9 cellular contexts compared by ENCODE assay signal in the genomic region with DNA sequence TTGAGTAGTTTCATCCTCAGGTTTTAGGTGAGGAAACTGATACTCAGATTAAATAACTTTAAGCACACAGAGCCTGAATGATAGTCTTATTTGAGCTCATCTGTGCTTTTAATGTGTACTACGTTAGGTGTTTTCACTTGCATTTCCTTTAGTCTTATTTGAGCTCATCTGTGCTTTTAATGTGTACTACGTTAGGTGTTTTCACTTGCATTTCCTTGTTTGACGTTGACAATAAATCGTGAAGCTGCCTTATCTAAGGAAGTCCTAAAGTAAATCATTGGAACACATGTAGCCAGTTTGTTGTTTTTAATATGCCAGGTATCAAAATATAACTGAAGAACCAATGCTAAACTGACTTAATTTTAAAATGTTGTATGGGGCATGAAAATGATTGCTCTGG. TPM values are rescaled to one million over a fixed set of nuclear protein-coding genes. Genes with fewer than 3 reads are reported as not detected.
A peak's percentile ranks its signal among the peaks of the same experiment; 100 is the strongest.
DNase-seq lines count a peak whose midpoint lies in the region; ATAC-seq, FAIRE-seq and TF ChIP-seq lines count a peak whose summit lies in the region.
"Had no signal": no experiment of that assay in that cellular context is flagged by ENCODE, and none has a peak within 500 bp of the region (broad histone marks: within the 10 kb centered on the region; RNA-seq: fewer than 3 reads in every experiment).

No MANE protein-coding gene starts in this region.

- H3K4me3 ChIP-seq in astrocyte (ENCODE audit: insufficient read depth, low read depth, low read length) = peak overlapping the region; percentile 90
- peak overlapping the region; percentile 72 to 78 (median 78) for H3K4me3 ChIP-seq in right lobe of liver

- H3K4me3 Mint-ChIP-seq in activated naive CD4-positive, alpha-beta T cell treated with anti-CD3 and anti-CD28 coated beads, Interleukin-2, amount 50 U/mL, for 24 hours = peak overlapping the region; percentile 90
- H3K4me3 Mint-ChIP-seq in astrocyte (ENCODE audit: unreplicated experiment) (peak overlapping the region; percentile 96), type B pancreatic cell (peak overlapping the region; percentile 87)

- H3K4me1 Mint-ChIP-seq in activated naive CD4-positive, alpha-beta T cell treated with anti-CD3 and anti-CD28 coated beads, Interleukin-2, amount 50 U/mL, for 24 hours = peaks cover 52% of the 10 kb centered on the region
- H3K4me1 Mint-ChIP-seq in astrocyte (ENCODE audit: low read depth, unreplicated experiment) (peaks cover 38% of the 10 kb centered on the region), type B pancreatic cell (ENCODE audit: unreplicated experiment) (peaks cover 52% of the 10 kb centered on the region)

- WGBS in right lobe of liver (ENCODE audit: insufficient coverage, low coverage, low lambda C conversion rate, missing lambda C conversion rate) = 1% methylated on average over 4 of the region's 4 CpGs

- TF ChIP-seq CTCF in astrocyte (IDR thresholded peaks at IDR 0.05; ENCODE audit: insufficient read depth, low read depth, low read length) (no peak), right lobe of liver (IDR thresholded peaks at IDR 0.05) (no peak), type B pancreatic cell (conservative IDR thresholded peaks at IDR 0.05) (no peak)

- ATAC-seq in right lobe of liver (peak in 1 of 4 donors; percentile 2), HG02840 (IDR thresholded peaks at IDR 0.05; ENCODE audit: low FRiP score, unreplicated experiment) (no peak)

- no peak overlapping the region for H2AFZ ChIP-seq in astrocyte (ENCODE audit: low read depth, low read length)

- peak overlapping the region; percentile 88 for H3K4me2 ChIP-seq in astrocyte (ENCODE audit: low read length)

- H3K4me1 ChIP-seq in astrocyte (ENCODE audit: insufficient read depth, low read length) (peaks cover 32% of the 10 kb centered on the region), right lobe of liver (peaks cover 0 to 48% (median 6%) of the 10 kb centered on the region in 4 donors)

- H3K27ac ChIP-seq in astrocyte (ENCODE audit: low read depth, low read length) = peak overlapping the region; percentile 98
- H3K27ac ChIP-seq in right lobe of liver = peak overlapping the region; percentile 91 to 98 (median 96)

- H3K27me3 ChIP-seq in astrocyte (ENCODE audit: insufficient read depth, low read length) (no peaks in the 10 kb centered on the region), right lobe of liver (no peaks in the 10 kb centered on the region)

- peak overlapping the region; percentile 100 for H3K9ac ChIP-seq in astrocyte (ENCODE audit: low read length)

- DNase-seq in activated naive CD4-positive, alpha-beta T cell treated with anti-CD3 and anti-CD28 coated beads, Interleukin-2, amount 50 U/mL, for 16 hours = no peak
- DNase-seq in astrocyte (ENCODE audit: low read depth) = no peak
- no peak for DNase-seq in right lobe of liver
- no peak for DNase-seq in type B pancreatic cell (ENCODE audit: extremely low spot score, unreplicated experiment)
- DNase-seq in activated CD4-positive, alpha-beta T cell treated with anti-CD3 and anti-CD28 coated beads, Interleukin-2, amount 50 U/mL, for 48 hours = no peak
- DNase-seq in DMS153 treated with DMSO at 0.1 percent for 48 hours (lab: John Stamatoyannopoulos, UW; ENCODE audit: unreplicated experiment) = no peak
- DNase-seq: NCI-H1417 treated with DMSO at 0.1 percent for 48 hours had no signal

- peak overlapping the region; percentile 99 for H3K27ac Mint-ChIP-seq in activated naive CD4-positive, alpha-beta T cell treated with anti-CD3 and anti-CD28 coated beads, Interleukin-2, amount 50 U/mL, for 24 hours
- H3K27ac Mint-ChIP-seq in astrocyte (ENCODE audit: unreplicated experiment) (peak overlapping the region; percentile 96), type B pancreatic cell (peak overlapping the region; percentile 90)

- peaks cover 57% of the 10 kb centered on the region for H4K20me1 ChIP-seq in astrocyte (ENCODE audit: insufficient read depth, low read length)

- H3K27me3 Mint-ChIP-seq in activated naive CD4-positive, alpha-beta T cell treated with anti-CD3 and anti-CD28 coated beads, Interleukin-2, amount 50 U/mL, for 24 hours = no peaks in the 10 kb centered on the region
- no peaks in the 10 kb centered on the region for H3K27me3 Mint-ChIP-seq in astrocyte (ENCODE audit: low read depth, unreplicated experiment)
- H3K27me3 Mint-ChIP-seq in type B pancreatic cell = no peaks in the 10 kb centered on the region

- no peak for TF ChIP-seq POLR2A in right lobe of liver (IDR thresholded peaks at IDR 0.05)

- H3K36me3 ChIP-seq in astrocyte (ENCODE audit: insufficient read depth, low read length) (no peaks in the 10 kb centered on the region), right lobe of liver (no peaks in the 10 kb centered on the region)

- intact Hi-C loops in right lobe of liver (cut with DNase I) = no loop called here

- peaks cover 20% of the 10 kb centered on the region for H3K36me3 Mint-ChIP-seq in activated naive CD4-positive, alpha-beta T cell treated with anti-CD3 and anti-CD28 coated beads, Interleukin-2, amount 50 U/mL, for 24 hours
- peaks cover 3% of the 10 kb centered on the region for H3K36me3 Mint-ChIP-seq in astrocyte (ENCODE audit: low read depth, unreplicated experiment)
- peaks cover 20% of the 10 kb centered on the region for H3K36me3 Mint-ChIP-seq in type B pancreatic cell

- H3K9me3 ChIP-seq in astrocyte (ENCODE audit: insufficient read depth, low read depth, low read length) (no peaks in the 10 kb centered on the region), right lobe of liver (no peaks in the 10 kb centered on the region)

- peak; percentile 56 for FAIRE-seq in astrocyte (lab: Jason Lieb, UNC)

- peaks cover 67% of the 10 kb centered on the region for H3K79me2 ChIP-seq in astrocyte (ENCODE audit: insufficient read depth, low read length)

- no peaks in the 10 kb centered on the region for H3K9me3 Mint-ChIP-seq in activated naive CD4-positive, alpha-beta T cell treated with anti-CD3 and anti-CD28 coated beads, Interleukin-2, amount 50 U/mL, for 24 hours
- H3K9me3 Mint-ChIP-seq in astrocyte (ENCODE audit: unreplicated experiment) (no peaks in the 10 kb centered on the region), type B pancreatic cell (peaks cover 4% of the 10 kb centered on the region)

RNA-seq across cellular contexts. Expression of a gene that starts 2.0 kb away (rescaled TPM):
- 209 and 216 TPM in 2 replicates for total RNA-seq in astrocyte
- total RNA-seq in right lobe of liver = 100 to 1,000 TPM in 1 of 6 experiments, 10 to 100 TPM in 5; 49.7 to 120 (median 64.3) TPM
- 110 and 151 TPM in 2 replicates for total RNA-seq in type B pancreatic cell (ENCODE audit: low replicate concordance)
